In genomic region chr18:49016648-49017539, GRCh38 we compare ENCODE assay signal across 9 cellular contexts.
A peak's percentile ranks its signal among the peaks of the same experiment; 100 is the strongest.
DNase-seq lines count a peak whose midpoint lies in the region; ATAC-seq, FAIRE-seq and TF ChIP-seq lines count a peak whose summit lies in the region.
"Had no signal": no experiment of that assay in that cellular context is flagged by ENCODE, and none has a peak within 500 bp of the region (broad histone marks: within the 10 kb centered on the region; RNA-seq: fewer than 3 reads in every experiment).

No MANE protein-coding gene starts in this region.

- peak; percentile 41 to 66 for DNase-seq in A549 (ENCODE audit: low read depth in 1 of 2, low spot score in 1 of 2)
- DNase-seq in HFF-Myc (ENCODE audit: extremely low read depth, low read depth) = peak; percentile 41
- DNase-seq in GM12878 (ENCODE audit: low read depth, low spot score) = no peak
- peak; percentile 62 to 74 for DNase-seq in left lung
- DNase-seq in immature natural killer cell = no peak
- DNase-seq in esophagus muscularis mucosa (ENCODE audit: extremely low spot score) = no peak
- DNase-seq: NCI-H146 had no signal

- FAIRE-seq in A549 (lab: Jason Lieb, UNC) = no peak
- no peak for FAIRE-seq in GM12878 (lab: Jason Lieb, UNC)

- H3K4me1 Mint-ChIP-seq in immature natural killer cell = no peaks in the 10 kb centered on the region

- 20% methylated on average over 17 of the region's 21 CpGs for WGBS in A549 (ENCODE audit: missing lambda C conversion rate)
- 19% methylated on average over 21 of the region's 21 CpGs for WGBS in GM12878 (ENCODE audit: insufficient coverage, insufficient replicate concordance, low lambda C conversion rate, missing lambda C conversion rate)
- WGBS in esophagus muscularis mucosa = 61% methylated on average over 20 of the region's 21 CpGs

- no peak for TF ChIP-seq POLR2A in A549 (IDR thresholded peaks at IDR 0.05; ENCODE audit: low read length)
- no peak for TF ChIP-seq POLR2A in GM12878 (IDR thresholded peaks at IDR 0.05; ENCODE audit: low read depth, low read length)
- no peak for TF ChIP-seq POLR2A in esophagus muscularis mucosa (IDR thresholded peaks at IDR 0.05; ENCODE audit: low read depth)

- peaks cover 0 to 3% (median 0%) of the 10 kb centered on the region in 3 donors for H3K27me3 Mint-ChIP-seq in immature natural killer cell (ENCODE audit: low read depth in 3 of 3)

- no peak overlapping the region for H3K27ac Mint-ChIP-seq in immature natural killer cell

- intact Hi-C loops in GM12878 (cut with micrococcal nuclease; ENCODE audit: unreplicated experiment) = no loop called here
- intact Hi-C loops in left lung (cut with DNase I) = no loop called here
- intact Hi-C loops in esophagus muscularis mucosa (cut with DNase I) = no loop called here

- peak overlapping the region; percentile 77 for H3K4me2 ChIP-seq in A549
- H3K4me2 ChIP-seq in GM12878 (ENCODE audit: control insufficient read depth, insufficient read depth) = no peak overlapping the region

- H2AFZ ChIP-seq in GM12878 (ENCODE audit: control insufficient read depth, low read depth, low read length) = no peak overlapping the region

- H3K27ac ChIP-seq in A549 (peak overlapping the region; percentile 85 to 92), GM12878 (ENCODE audit: control insufficient read depth, insufficient read depth) (no peak overlapping the region), left lung (peak overlapping the region in 1 of 2 donors; percentile 33), esophagus muscularis mucosa (replicated peaks in 1 of 4) (no peak overlapping the region)

- ATAC-seq in A549 = peak; percentile 75 to 83
- peak; percentile 28 for ATAC-seq in GM12878
- ATAC-seq in left lung = peak; percentile 62
- ATAC-seq in HG03460 (IDR thresholded peaks at IDR 0.05; ENCODE audit: unreplicated experiment) = no peak
- ATAC-seq in GM19455 (IDR thresholded peaks at IDR 0.05; ENCODE audit: unreplicated experiment) = no peak

- SMC1A ChIA-PET in GM12878 (lab: Charles Lee; ENCODE audit: uncharacterized antibody, unreplicated experiment) = interaction anchor here (0.6 to 1.3 kb wide), 3 partner anchors 39 to 442 kb away, joined by 3 read pairs; no protein-coding TSS in a partner anchor

- H3K4me1 ChIP-seq in A549 = peaks cover 41% of the 10 kb centered on the region
- H3K4me1 ChIP-seq in GM12878 (ENCODE audit: control insufficient read depth, insufficient read depth, low read length) = no peaks in the 10 kb centered on the region; the same call in 1 of the 2 replicates
- H3K4me1 ChIP-seq in left lung = no peaks in the 10 kb centered on the region
- H3K4me1 ChIP-seq in esophagus muscularis mucosa = peaks cover 4 to 17% (median 12%) of the 10 kb centered on the region in 4 donors

- H3K79me2 ChIP-seq in GM12878 (ENCODE audit: control insufficient read depth, insufficient read depth, low read length) = no peaks in the 10 kb centered on the region

- POLR2A ChIA-PET in A549 (lab: Yijun Ruan, JAX) (interaction anchor here (0.5 to 1.4 kb wide), 2 partner anchors 20 to 64 kb away, joined by 3 to 4 read pairs; no protein-coding TSS in a partner anchor), GM12878 (lab: Charles Lee) (interaction anchor here (0.5 kb wide), 1 partner anchor 62 kb away, joined by 3 read pairs; no protein-coding TSS in a partner anchor)

- in situ Hi-C loops in GM12878 (cut with MboI) = no loop called here

- H3K4me3 Mint-ChIP-seq in immature natural killer cell = no peak overlapping the region

- H3K4me3 ChIP-seq in A549 (no peak overlapping the region), HFF-Myc (replicated peaks; ENCODE audit: low read depth, low read length) (no peak overlapping the region), GM12878 (no peak overlapping the region), left lung (no peak overlapping the region), esophagus muscularis mucosa (no peak overlapping the region)

- H3K9me3 Mint-ChIP-seq in immature natural killer cell = no peaks in the 10 kb centered on the region

- CTCF ChIA-PET in A549 (lab: Yijun Ruan, JAX) = interaction anchor here (1.2 to 1.4 kb wide), 3 partner anchors 19 to 59 kb away, joined by 3 to 5 read pairs (median 3); no protein-coding TSS in a partner anchor
- CTCF ChIA-PET in GM12878 (lab: Yijun Ruan, JAX) = interaction anchor here (0.9 to 1.7 kb wide), 3 partner anchors 24 to 306 kb away, joined by 3 to 5 read pairs (median 4); no protein-coding TSS in a partner anchor

- no peak overlapping the region for H3K9ac ChIP-seq in GM12878 (ENCODE audit: control insufficient read depth, insufficient read depth, low read length)

- no peak for TF ChIP-seq CTCF in A549 (IDR thresholded peaks at IDR 0.05)
- no peak for TF ChIP-seq CTCF in HFF-Myc (IDR thresholded peaks at IDR 0.05; ENCODE audit: low read depth, low read length, missing control alignments)
- TF ChIP-seq CTCF in GM12878 (IDR thresholded peaks at IDR 0.05 in 2 of 3, conservative IDR thresholded peaks at IDR 0.05 in 1 of 3; ENCODE audit: control insufficient read depth in 2 of 3, extremely low read depth in 1 of 3, insufficient read depth in 1 of 3, low read depth in 3 of 3, low read length in 3 of 3) = no peak
- no peak for TF ChIP-seq CTCF in left lung (IDR thresholded peaks at IDR 0.05)
- no peak for TF ChIP-seq CTCF in esophagus muscularis mucosa (IDR thresholded peaks at IDR 0.05)

- H4K20me1 ChIP-seq in GM12878 (ENCODE audit: control insufficient read depth, insufficient read depth) = no peaks in the 10 kb centered on the region

- TF ChIP-seq EP300 in A549 (IDR thresholded peaks at IDR 0.05) (no peak), GM12878 (IDR thresholded peaks at IDR 0.05; ENCODE audit: borderline replicate concordance in 1 of 2, control insufficient read depth in 1 of 2, low read depth in 2 of 2, low read length in 2 of 2) (no peak), esophagus muscularis mucosa (IDR thresholded peaks at IDR 0.05) (no peak)

- RAD21 ChIA-PET in GM12878 (lab: Charles Lee; ENCODE audit: unreplicated experiment) = interaction anchor here (1.0 to 1.6 kb wide), 3 partner anchors 161 to 169 kb away, joined by 3 read pairs; no protein-coding TSS in a partner anchor

- no peaks in the 10 kb centered on the region for H3K27me3 ChIP-seq in GM12878 (replicated peaks in 1 of 2; ENCODE audit: control insufficient read depth in 2 of 2, insufficient read depth in 2 of 2, low read length in 1 of 2)
- H3K27me3 ChIP-seq in left lung = no peaks in the 10 kb centered on the region
- no peaks in the 10 kb centered on the region for H3K27me3 ChIP-seq in esophagus muscularis mucosa

- TF ChIP-seq RAD21 in A549 (conservative IDR thresholded peaks at IDR 0.05 in 1 of 2, IDR thresholded peaks at IDR 0.05 in 1 of 2) (peak in 1 of 2 experiments; percentile 1; a peak in 1 of 5 replicates), GM12878 (IDR thresholded peaks at IDR 0.05; ENCODE audit: insufficient read depth, low read depth, low read length) (no peak)

- no TSS peak for BruUV-seq in GM12878 (replicated peaks; lab: Mats Ljungman, UMichigan)

- no peaks in the 10 kb centered on the region for H3K9me3 ChIP-seq in A549
- H3K9me3 ChIP-seq in GM12878 (replicated peaks; ENCODE audit: control insufficient read depth, insufficient read depth, low read length) = no peaks in the 10 kb centered on the region
- no peaks in the 10 kb centered on the region for H3K9me3 ChIP-seq in left lung
- no peaks in the 10 kb centered on the region for H3K9me3 ChIP-seq in esophagus muscularis mucosa

- no peaks in the 10 kb centered on the region for H3K36me3 Mint-ChIP-seq in immature natural killer cell

- H3K36me3 ChIP-seq in GM12878 (ENCODE audit: control insufficient read depth in 2 of 2, insufficient read depth in 2 of 2, low read length in 1 of 2) = no peaks in the 10 kb centered on the region
- H3K36me3 ChIP-seq in left lung = no peaks in the 10 kb centered on the region
- H3K36me3 ChIP-seq in esophagus muscularis mucosa = no peaks in the 10 kb centered on the region

TF ChIP-seq in A549, 52 proteins besides CTCF, POLR2A, EP300 and RAD21 (continues in another document):
- TF ChIP-seq PBX3 (IDR thresholded peaks at IDR 0.05) (0 out of 2 replicates have a peak, but pooled peaks have one; percentile 15), JUN (IDR thresholded peaks at IDR 0.05) (peak in 1 of 2 experiments; percentile 24; a peak in 1 of 5 replicates), EHMT2 (IDR thresholded peaks at IDR 0.05; ENCODE audit: low read depth) (no peak), MAX (IDR thresholded peaks at IDR 0.05) (peak; percentile 73), SREBF2 (IDR thresholded peaks at IDR 0.05) (no peak)

TF ChIP-seq in GM12878, 131 proteins besides CTCF, POLR2A, EP300 and RAD21:
- TF ChIP-seq BHLHE40 (IDR thresholded peaks at IDR 0.05; ENCODE audit: borderline replicate concordance in 1 of 2, low read depth in 2 of 2, low read length in 1 of 2) (peak in 1 of 2 experiments; percentile 22; a peak in 1 of 4 replicates), JUND (IDR thresholded peaks at IDR 0.05; ENCODE audit: low read depth, low read length) (no peak)

Comparison
In these comparisons a context has a peak if more than half of its experiments do, and no peak if none do; other contexts are left out.
1. ATAC-seq: peak in A549 (2 of 2), GM12878 (single experiment) and left lung (single experiment); none in HG03460 (single experiment) and GM19455 (single experiment).
2. DNase-seq: peak in A549 (2 of 2), HFF-Myc (single experiment) and left lung (2 of 2); none in GM12878 (single experiment), immature natural killer cell (0 of 3) and esophagus muscularis mucosa (single experiment).
3. H3K27ac ChIP-seq: peak in A549 (2 of 2); none in GM12878 (single experiment) and esophagus muscularis mucosa (0 of 4).
4. Of the 24 proteins assayed by ChIP-seq in both GM12878 and A549: peak only in GM12878: none; only in A549: MAX and PBX3; in both: none; in neither: 20; mixed calls (peak in some experiments, not most) for 2.